ENCODE assay signal across 8 cellular contexts in the genomic region with DNA sequence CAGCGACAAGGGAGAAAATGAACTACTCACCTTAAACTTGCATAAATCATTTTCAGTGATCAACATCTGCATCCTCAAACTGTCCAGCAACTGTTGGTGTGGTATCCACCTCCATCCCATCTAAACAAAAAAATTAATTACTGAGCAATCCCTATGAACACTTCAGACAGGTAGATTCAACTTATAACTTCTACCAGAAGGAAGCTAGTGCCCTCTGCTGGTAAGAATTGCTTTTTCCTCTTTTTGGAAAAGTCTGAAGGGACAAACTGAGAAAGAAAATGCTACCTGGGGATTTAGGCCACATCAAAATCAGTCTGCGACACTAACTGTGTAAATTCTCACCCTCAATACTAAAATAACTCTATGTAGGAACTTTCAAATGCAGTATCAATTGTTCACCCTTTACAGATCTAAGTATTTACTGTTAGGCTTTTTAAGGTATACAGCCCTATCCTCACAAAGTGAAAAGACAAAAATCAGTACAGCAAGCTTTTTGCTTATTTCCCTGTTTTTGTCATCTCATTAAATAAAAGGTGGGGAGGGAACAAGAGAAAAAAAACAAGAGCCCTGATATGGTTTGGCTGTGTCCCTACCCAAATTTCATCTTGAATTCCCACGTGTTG. TPM values are rescaled to one million over a fixed set of nuclear protein-coding genes. Genes with fewer than 3 reads are reported as not detected.
DNase-seq lines count a peak whose midpoint lies in the region; ATAC-seq, FAIRE-seq and TF ChIP-seq lines count a peak whose summit lies in the region.

No MANE protein-coding gene starts in this region.

- CTCF ChIA-PET in A549 (lab: Yijun Ruan, JAX), result interaction anchor here (0.7 to 3.7 kb wide), 38 partner anchors 9 to 572 kb away, joined by 3 to 26 read pairs (median 4); partner anchors contain the start of genes AQP11 and MYO7A

- peaks cover 45% of the 10 kb centered on the region for H3K36me3 Mint-ChIP-seq in T-helper 2 cell treated with Interferon-gamma antibody and Interleukin-4, amounts not matched to agents 5 μg/mL and 100 μg/mL, for 36 hours (ENCODE audit: low read depth)

- no peak for FAIRE-seq in A549 (lab: Jason Lieb, UNC)

- TF ChIP-seq POLR2A in A549 (IDR thresholded peaks at IDR 0.05; ENCODE audit: low read length) (no peak), vagina (IDR thresholded peaks at IDR 0.05) (no peak)

- H3K27ac ChIP-seq in A549 (no peak overlapping the region), vagina (no peak overlapping the region)

- DNase-seq in A549 (ENCODE audit: low read depth in 1 of 2, low spot score in 1 of 2), result peak; percentile 12 to 61
- peak; percentile 33 for DNase-seq in GM03348 (ENCODE audit: low spot score)
- peak; percentile 13 for DNase-seq in NCI-H2107 (lab: John Stamatoyannopoulos, UW)
- peak; percentile 19 for DNase-seq in astrocyte of the cerebellum (ENCODE audit: low read depth)
- DNase-seq in kidney epithelial cell (ENCODE audit: low read depth), result peak; percentile 19
- DNase-seq in vagina (ENCODE audit: extremely low spot score in 2 of 2), result no peak
- DNase-seq in T-helper 2 cell treated with Interferon-gamma antibody and Interleukin-4, amounts not matched to agents 5 μg/mL and 100 μg/mL, for 36 hours (ENCODE audit: low spot score), result no peak

- in situ Hi-C loops in astrocyte of the cerebellum (cut with HindIII; ENCODE audit: low sequenced_read_pairs), result no loop called here

- no peaks in the 10 kb centered on the region for H3K36me3 ChIP-seq in kidney epithelial cell (ENCODE audit: control insufficient read depth, insufficient read depth, low read length)
- H3K36me3 ChIP-seq in vagina, result peaks cover 0 to 41% of the 10 kb centered on the region in 2 donors

- H3K9me3 Mint-ChIP-seq in T-helper 2 cell treated with Interferon-gamma antibody and Interleukin-4, amounts not matched to agents 5 μg/mL and 100 μg/mL, for 36 hours, result no peaks in the 10 kb centered on the region

- TF ChIP-seq EP300 in A549 (IDR thresholded peaks at IDR 0.05), result no peak

- peak; percentile 84 for TF ChIP-seq CTCF in A549 (IDR thresholded peaks at IDR 0.05)
- peak; percentile 77 for TF ChIP-seq CTCF in astrocyte of the cerebellum (IDR thresholded peaks at IDR 0.05; ENCODE audit: low read depth, low read length, missing control alignments)
- peak; percentile 72 for TF ChIP-seq CTCF in kidney epithelial cell (IDR thresholded peaks at IDR 0.05; ENCODE audit: insufficient read depth, low read length, poor library complexity, severe bottlenecking)
- peak; percentile 26 to 45 (median 44) for TF ChIP-seq CTCF in vagina (IDR thresholded peaks at IDR 0.05)

- POLR2A ChIA-PET in A549 (lab: Yijun Ruan, JAX), result interaction anchor here (0.6 to 0.8 kb wide), 3 partner anchors 17 to 493 kb away, joined by 3 read pairs; partner anchors contain the start of gene AQP11

- no peak overlapping the region for H3K4me2 ChIP-seq in A549

- H3K4me1 ChIP-seq in A549, result no peaks in the 10 kb centered on the region
- no peaks in the 10 kb centered on the region for H3K4me1 ChIP-seq in vagina

- H3K27me3 ChIP-seq in kidney epithelial cell (ENCODE audit: control insufficient read depth, insufficient read depth, low read length), result no peaks in the 10 kb centered on the region
- H3K27me3 ChIP-seq in vagina, result no peaks in the 10 kb centered on the region

- whole genome bisulfite sequencing in A549 (ENCODE audit: missing lambda C conversion rate), result 82% methylated on average over 3 of the region's 3 CpGs

- H3K27ac Mint-ChIP-seq in T-helper 2 cell treated with Interferon-gamma antibody and Interleukin-4, amounts not matched to agents 5 μg/mL and 100 μg/mL, for 36 hours, result no peak overlapping the region

- H3K9me3 ChIP-seq in A549 (no peaks in the 10 kb centered on the region), vagina (no peaks in the 10 kb centered on the region)

- no peak overlapping the region for H3K4me3 ChIP-seq in A549
- H3K4me3 ChIP-seq in astrocyte of the cerebellum (ENCODE audit: low read depth, low read length), result no peak overlapping the region
- no peak overlapping the region for H3K4me3 ChIP-seq in kidney epithelial cell (ENCODE audit: low read depth, low read length)
- no peak overlapping the region for H3K4me3 ChIP-seq in vagina

- no peak overlapping the region for H3K4me3 Mint-ChIP-seq in T-helper 2 cell treated with Interferon-gamma antibody and Interleukin-4, amounts not matched to agents 5 μg/mL and 100 μg/mL, for 36 hours

- peak in 1 of 2 experiments; percentile 76; a peak in 4 of 6 replicates for ATAC-seq in A549
- ATAC-seq in activated CD4-positive, CD25-positive, alpha-beta regulatory T cell treated with anti-CD3 and anti-CD28 coated beads, Interleukin-2, amount 50 U/mL, for 24 hours, result no peak

- no peaks in the 10 kb centered on the region for H3K4me1 Mint-ChIP-seq in T-helper 2 cell treated with Interferon-gamma antibody and Interleukin-4, amounts not matched to agents 5 μg/mL and 100 μg/mL, for 36 hours (ENCODE audit: low read depth)

- no peaks in the 10 kb centered on the region for H3K27me3 Mint-ChIP-seq in T-helper 2 cell treated with Interferon-gamma antibody and Interleukin-4, amounts not matched to agents 5 μg/mL and 100 μg/mL, for 36 hours (ENCODE audit: low read depth)

- intact Hi-C loops in vagina (cut with DNase I), result no loop called here

- peak; percentile 78 to 80 for TF ChIP-seq RAD21 in A549 (conservative IDR thresholded peaks at IDR 0.05 in 1 of 2, IDR thresholded peaks at IDR 0.05 in 1 of 2)

TF ChIP-seq in A549, 52 proteins besides CTCF, POLR2A, EP300 and RAD21:
- TF ChIP-seq KDM5A (IDR thresholded peaks at IDR 0.05) (no peak), SMC3 (IDR thresholded peaks at IDR 0.05) (peak; percentile 69), RCOR1 (IDR thresholded peaks at IDR 0.05; ENCODE audit: low read depth, low read length) (no peak)

RNA-seq across cellular contexts. Expression of gene CLNS1A, which starts 17.9 kb away (rescaled TPM):
- polyA plus RNA-seq in A549 (2011; rRNA removed), result 176 and 210 TPM in 2 replicates
- 92.5 and 93.3 TPM in 2 replicates for polyA plus RNA-seq in A549 (2012; cell fraction: cytosol; rRNA removed)
- polyA plus RNA-seq in A549 (2012; cell fraction: nucleus; rRNA removed), result 41.7 and 49.0 TPM in 2 replicates
- 165 to 182 TPM (median 173 TPM) in 3 replicates for polyA plus RNA-seq in A549 (2017; fragmentation: RNase III; extraction: RNeasy Plus Mini Kit Qiagen cat#74134 plus additional on column Dnase treatment)
- polyA minus RNA-seq in A549 (2011; rRNA and poly(A)+ RNA removed), result 71.7 and 78.0 TPM in 2 replicates
- 75.3 and 115 TPM in 2 replicates for total RNA-seq in kidney epithelial cell
- 67.0 TPM for total RNA-seq in vagina

RNA-seq across cellular contexts. Expression of gene AQP11, which starts 29.9 kb away (rescaled TPM):
- 2.3 and 2.4 TPM in 2 replicates for polyA plus RNA-seq in A549 (2011; rRNA removed)
- polyA plus RNA-seq in A549 (2012; cell fraction: cytosol; rRNA removed), result 1.9 and 2.6 TPM in 2 replicates
- polyA plus RNA-seq in A549 (2012; cell fraction: nucleus; rRNA removed), result 2.8 and 4.5 TPM in 2 replicates
- polyA plus RNA-seq in A549 (2017; fragmentation: RNase III; extraction: RNeasy Plus Mini Kit Qiagen cat#74134 plus additional on column Dnase treatment), result 2.2 to 3.1 TPM (median 2.6 TPM) in 3 replicates
- polyA minus RNA-seq in A549 (2011; rRNA and poly(A)+ RNA removed), result 2.1 and 2.2 TPM in 2 replicates
- total RNA-seq in kidney epithelial cell, result 0.75 and 1.7 TPM in 2 replicates
- 1.7 TPM for total RNA-seq in vagina

Comparison
In these comparisons a context has a peak if more than half of its experiments do, and no peak if none do; other contexts are left out.
1. DNase-seq: peak in A549 (2 of 2), GM03348 (single experiment), NCI-H2107 (single experiment), astrocyte of the cerebellum (single experiment) and kidney epithelial cell (single experiment); none in vagina (0 of 2) and T-helper 2 cell treated with Interferon-gamma antibody and Interleukin-4, amounts not matched to agents 5 μg/mL and 100 μg/mL, for 36 hours (single experiment).
2. Peak in every context shown above with its lines, with median percentiles within 50 percentile points of each other: CTCF ChIP-seq.